8 cellular contexts compared by ENCODE assay signal in the genomic region with DNA sequence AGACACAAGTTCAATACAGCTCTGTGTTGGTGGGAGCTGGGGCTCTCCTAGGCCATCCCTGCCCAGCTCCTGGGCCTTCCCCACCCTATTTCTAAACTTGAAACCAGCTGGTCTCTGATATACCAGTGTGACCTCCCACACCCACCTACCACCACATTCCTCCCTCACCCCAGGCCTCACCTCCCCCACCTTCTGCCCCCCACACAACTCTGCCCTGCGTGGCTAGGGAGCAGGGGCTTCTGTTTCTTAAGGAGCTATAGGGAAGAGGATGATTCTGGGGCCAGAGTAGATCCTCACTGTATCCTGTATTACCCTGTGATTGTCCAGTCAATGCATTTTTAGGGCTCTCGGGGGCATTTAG. TPM values are rescaled to one million over a fixed set of nuclear protein-coding genes. Genes with fewer than 3 reads are reported as not detected.
DNase-seq lines count a peak whose midpoint lies in the region; ATAC-seq, FAIRE-seq and TF ChIP-seq lines count a peak whose summit lies in the region.

No MANE protein-coding gene starts in this region.

- H3K4me1 ChIP-seq in HUES48 (ENCODE audit: control insufficient read depth, insufficient read depth, low read length) = peaks cover 66% of the 10 kb centered on the region

- ATAC-seq in natural killer cell = peak in 2 of 3 donors; percentile 4 to 9
- no peak for ATAC-seq in HG03342 (IDR thresholded peaks at IDR 0.05; ENCODE audit: unreplicated experiment)

- H3K9ac ChIP-seq in HUES48 (ENCODE audit: low read depth, low read length) = peak overlapping the region; percentile 59

- peak overlapping the region; percentile 91 for H3K27ac ChIP-seq in HUES48 (ENCODE audit: low read depth, low read length)

- intact Hi-C loops in natural killer cell (cut with micrococcal nuclease) = loop anchor here (1.0 kb wide), 1 partner anchor 156 kb away; the partner anchor contains the start of gene SH2D2A

- no peaks in the 10 kb centered on the region for H3K36me3 Mint-ChIP-seq in natural killer cell

- peak overlapping the region; percentile 83 to 85 for H3K27ac Mint-ChIP-seq in natural killer cell

- POLR2A ChIA-PET in BJ (lab: Charles Lee) = interaction anchor here (1.1 kb wide), 2 partner anchors 17 to 46 kb away, joined by 3 read pairs; partner anchors contain the start of gene NES

- CTCF ChIA-PET in BJ (lab: Yijun Ruan, JAX) = interaction anchor here (0.6 to 18.8 kb wide), 16 partner anchors 20 to 267 kb away, joined by 3 to 548 read pairs (median 6); partner anchors contain the start of genes CRABP2, HAPLN2, METTL25B and NES

- TF ChIP-seq CTCF in BJ (IDR thresholded peaks at IDR 0.05; ENCODE audit: insufficient read depth, low read depth, low read length) (no peak), bronchial epithelial cell (IDR thresholded peaks at IDR 0.05; ENCODE audit: insufficient read depth, low read length, severe bottlenecking) (no peak), natural killer cell (IDR thresholded peaks at IDR 0.05) (no peak)

- no peak for FAIRE-seq in bronchial epithelial cell (lab: Jason Lieb, UNC)

- H3K27me3 Mint-ChIP-seq in natural killer cell (ENCODE audit: low read depth in 2 of 2) = peaks cover 10 to 17% of the 10 kb centered on the region in 2 donors

- H3K4me3 Mint-ChIP-seq in natural killer cell = peak overlapping the region; percentile 56

- peak overlapping the region; percentile 22; the same call in 1 of the 2 replicates for H3K4me3 ChIP-seq in BJ (ENCODE audit: low read depth, low read length)
- peak overlapping the region; percentile 28; the same call in 1 of the 2 replicates for H3K4me3 ChIP-seq in HUES48 (ENCODE audit: low read depth, low read length)
- peak overlapping the region; percentile 21 for H3K4me3 ChIP-seq in bronchial epithelial cell (ENCODE audit: low read depth, low read length)

- no peaks in the 10 kb centered on the region for H3K9me3 ChIP-seq in HUES48 (ENCODE audit: control insufficient read depth, insufficient read depth, low read length)

- no peaks in the 10 kb centered on the region for H3K9me3 Mint-ChIP-seq in natural killer cell

- DNase-seq in BJ (ENCODE audit: low read depth) = no peak
- DNase-seq in bronchial epithelial cell (ENCODE audit: low read depth) = no peak
- DNase-seq in natural killer cell = no peak
- no peak for DNase-seq in NCI-H1930 (lab: John Stamatoyannopoulos, UW)
- DNase-seq in amniotic stem cell (lab: John Stamatoyannopoulos, UW) = no peak
- no peak for DNase-seq in medulla oblongata (ENCODE audit: extremely low spot score)

- no peaks in the 10 kb centered on the region for H3K36me3 ChIP-seq in BJ (ENCODE audit: control insufficient read depth, insufficient read depth, low read length)
- no peaks in the 10 kb centered on the region for H3K36me3 ChIP-seq in HUES48 (ENCODE audit: control insufficient read depth, insufficient read depth, low read length)
- no peaks in the 10 kb centered on the region for H3K36me3 ChIP-seq in bronchial epithelial cell (ENCODE audit: control insufficient read depth, insufficient read depth, low read length)

- H3K4me1 Mint-ChIP-seq in natural killer cell = peaks cover 50 to 58% of the 10 kb centered on the region in 2 donors

- H3K27me3 ChIP-seq in BJ (ENCODE audit: control insufficient read depth, insufficient read depth, low read length) (peaks cover 15% of the 10 kb centered on the region), HUES48 (ENCODE audit: control insufficient read depth, insufficient read depth, low read length) (peaks cover 31% of the 10 kb centered on the region), bronchial epithelial cell (ENCODE audit: control insufficient read depth, insufficient read depth, low read length) (peaks cover 11% of the 10 kb centered on the region)

RNA-seq across cellular contexts. Expression of gene NES, which starts 16.5 kb away (rescaled TPM):
- polyA plus RNA-seq in BJ (2011; rRNA removed) = 15.0 and 17.5 TPM in 2 replicates
- 18.6 and 21.1 TPM in 2 replicates for polyA minus RNA-seq in BJ (2011; rRNA and poly(A)+ RNA removed)
- under 0.01 TPM in 1 of 2 replicates, not detected in the other for total RNA-seq in bronchial epithelial cell
- total RNA-seq in natural killer cell = not detected

RNA-seq across cellular contexts. Expression of gene BCAN, which starts 18.8 kb away (rescaled TPM):
- polyA plus RNA-seq in BJ (2011; rRNA removed) = 0.02 TPM in 1 of 2 replicates, not detected in the other
- polyA minus RNA-seq in BJ (2011; rRNA and poly(A)+ RNA removed) = not detected in 2 replicates
- not detected in 2 replicates for total RNA-seq in bronchial epithelial cell
- total RNA-seq in natural killer cell = under 1 TPM; 0.18 to 0.25 (median 0.19) TPM

RNA-seq across cellular contexts. Expression of gene HAPLN2, which starts 41.5 kb away (rescaled TPM):
- polyA plus RNA-seq in BJ (2011; rRNA removed) = not detected in 2 replicates
- polyA minus RNA-seq in BJ (2011; rRNA and poly(A)+ RNA removed) = not detected in 2 replicates
- under 0.01 TPM in 1 of 2 replicates, not detected in the other for total RNA-seq in bronchial epithelial cell
- not detected for total RNA-seq in natural killer cell

RNA-seq across cellular contexts. Expression of gene CRABP2, which starts 44.7 kb away (rescaled TPM):
- 52.8 and 75.9 TPM in 2 replicates for polyA plus RNA-seq in BJ (2011; rRNA removed)
- 10.0 and 18.5 TPM in 2 replicates for polyA minus RNA-seq in BJ (2011; rRNA and poly(A)+ RNA removed)
- total RNA-seq in bronchial epithelial cell (5.3 and 112 TPM in 2 replicates), natural killer cell (1 to 10 TPM; 3.0 to 3.8 (median 3.0) TPM)

RNA-seq across cellular contexts. Expression of gene GPATCH4, which starts 59.5 kb away (rescaled TPM):
- polyA plus RNA-seq in BJ (2011; rRNA removed) = 21.2 and 23.9 TPM in 2 replicates
- 11.4 and 11.5 TPM in 2 replicates for polyA minus RNA-seq in BJ (2011; rRNA and poly(A)+ RNA removed)
- 15.9 and 29.2 TPM in 2 replicates for total RNA-seq in bronchial epithelial cell
- total RNA-seq in natural killer cell = 10 to 100 TPM; 19.3 to 27.3 (median 22.1) TPM
